In genomic region chr13:29065142-29065541, GRCh38 we compare ENCODE assay signal across 23 cellular contexts.
"Had no signal": no experiment of that assay in that cellular context is flagged by ENCODE, and none has a peak within 500 bp of the region (broad histone marks: within the 10 kb centered on the region; RNA-seq: fewer than 3 reads in every experiment).

No MANE protein-coding gene starts in this region.

- H3K27ac ChIP-seq: body of pancreas, cardiac muscle cell, epithelial cell of prostate, heart right ventricle, parathyroid adenoma, stomach, suprapubic skin, tibial nerve, VCaP had no signal

- H3K36me3 ChIP-seq: cardiac muscle cell, heart right ventricle, stomach, suprapubic skin, tibial nerve had no signal

- H3K4me1 ChIP-seq: body of pancreas, heart right ventricle, parathyroid adenoma, stomach, suprapubic skin, tibial nerve had no signal

- H3K4me3 Mint-ChIP-seq: activated naive CD8-positive, alpha-beta T cell treated with anti-CD3 and anti-CD28 coated beads, Interleukin-2, amount 50 U/mL, for 24 hours; nephron progenitor cell had no signal

- DNase-seq: activated CD8-positive, alpha-beta memory T cell treated with anti-CD3 and anti-CD28 coated beads for 24 hours; activated CD8-positive, alpha-beta memory T cell treated with anti-CD3 and anti-CD28 coated beads, Interleukin-2, amount 50 U/mL, for 4 hours; activated gamma-delta T cell; activated naive CD4-positive, alpha-beta T cell treated with anti-CD3 and anti-CD28 coated beads, Interleukin-2, amount 50 U/mL, for 16 hours; activated naive CD8-positive, alpha-beta T cell treated with anti-CD3 and anti-CD28 coated beads, Interleukin-2, amount 50 U/mL, for 24 hours; anterior cingulate cortex; body of pancreas; cortex of kidney; heart right ventricle; islet precursor cell; left cardiac atrium; mesenchymal stem cell; nephron progenitor cell; right cardiac atrium; stimulated activated CD4-positive, alpha-beta T cell treated with anti-CD3 and anti-CD28 coated beads, Interleukin-12 subunit alpha, Interleukin-12 subunit beta, amount 100 ng/mL, for 4 hours; stimulated activated CD4-positive, alpha-beta T cell treated with anti-CD3 and anti-CD28 coated beads, Interleukin-4, amount 100 ng/mL, for 4 hours; stomach had no signal

- H3K27ac Mint-ChIP-seq: activated naive CD8-positive, alpha-beta T cell treated with anti-CD3 and anti-CD28 coated beads, Interleukin-2, amount 50 U/mL, for 24 hours; nephron progenitor cell had no signal

- H3K27me3 ChIP-seq: body of pancreas, cardiac muscle cell, heart right ventricle, stomach, suprapubic skin, tibial nerve had no signal

- H3K4me1 Mint-ChIP-seq: activated naive CD8-positive, alpha-beta T cell treated with anti-CD3 and anti-CD28 coated beads, Interleukin-2, amount 50 U/mL, for 24 hours; nephron progenitor cell had no signal

- H3K9me3 Mint-ChIP-seq: activated naive CD8-positive, alpha-beta T cell treated with anti-CD3 and anti-CD28 coated beads, Interleukin-2, amount 50 U/mL, for 24 hours had no signal

- H2AFZ ChIP-seq: parathyroid adenoma had no signal

- H3K9me3 ChIP-seq: body of pancreas had no signal

- H3K4me3 ChIP-seq: body of pancreas, cardiac muscle cell, heart right ventricle, stomach, suprapubic skin, tibial nerve had no signal

- ATAC-seq: activated naive CD8-positive, alpha-beta T cell treated with anti-CD3 and anti-CD28 coated beads, Interleukin-2, amount 50 U/mL, for 24 hours; body of pancreas; heart right ventricle; left cardiac atrium; right cardiac atrium had no signal

- H3K9ac ChIP-seq: parathyroid adenoma had no signal

- H3K27me3 Mint-ChIP-seq: activated naive CD8-positive, alpha-beta T cell treated with anti-CD3 and anti-CD28 coated beads, Interleukin-2, amount 50 U/mL, for 24 hours had no signal

- H3K79me2 ChIP-seq: parathyroid adenoma had no signal
